Comparison of ENCODE assay signal across 11 cellular contexts in the genomic region with DNA sequence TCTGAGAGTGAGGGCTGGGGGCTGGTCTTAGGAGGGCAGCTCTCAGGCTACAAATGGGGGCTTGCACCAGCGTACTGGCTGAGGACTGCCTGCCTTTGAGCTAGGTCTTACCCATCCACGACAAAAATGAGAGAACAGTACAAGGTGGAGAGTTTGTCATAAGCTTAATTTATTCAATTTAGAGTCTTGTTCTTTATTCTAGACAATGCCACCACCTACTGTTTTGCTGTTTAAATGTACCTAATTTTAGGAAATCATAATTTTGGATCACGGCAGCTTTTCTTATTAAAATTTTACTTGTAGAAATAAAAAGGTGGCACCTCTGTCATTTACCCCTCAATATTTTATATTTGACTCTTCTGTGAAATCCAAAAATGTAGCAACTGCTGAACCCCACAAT.
DNase-seq lines count a peak whose midpoint lies in the region; ATAC-seq, FAIRE-seq and TF ChIP-seq lines count a peak whose summit lies in the region.
"Had no signal": no experiment of that assay in that cellular context is flagged by ENCODE, and none has a peak within 500 bp of the region (broad histone marks: within the 10 kb centered on the region; RNA-seq: fewer than 3 reads in every experiment).

No MANE protein-coding gene starts in this region.

- H4K20me1 ChIP-seq in OCI-LY7 (ENCODE audit: insufficient read depth, low read length): peaks cover 8% of the 10 kb centered on the region

- H3K4me2 ChIP-seq in OCI-LY7 (ENCODE audit: low read length): no peak overlapping the region

- H3K27ac ChIP-seq in OCI-LY7 (ENCODE audit: low read depth, low read length, poor library complexity, severe bottlenecking): no peak overlapping the region
- peak overlapping the region; percentile 80 to 89 (median 86) for H3K27ac ChIP-seq in esophagus squamous epithelium

- WGBS in esophagus squamous epithelium, 2 donors: 51 to 56% methylated on average over 3 of the region's 3 CpGs

- peaks cover 10% of the 10 kb centered on the region; the same call in 1 of the 2 replicates for H3K79me2 ChIP-seq in OCI-LY7 (ENCODE audit: insufficient read depth, low read depth, low read length)

- TF ChIP-seq CTCF in D721Med (IDR thresholded peaks at IDR 0.05; ENCODE audit: insufficient read depth, missing control alignments) (peak; percentile 10), OCI-LY7 (conservative IDR thresholded peaks at IDR 0.05; ENCODE audit: low read length) (peak; percentile 50; the same call in 1 of the 2 replicates), esophagus squamous epithelium (IDR thresholded peaks at IDR 0.05) (peak in 1 of 6 experiments; percentile 25)

- no peaks in the 10 kb centered on the region for H3K9me3 ChIP-seq in OCI-LY7 (ENCODE audit: low read length)
- no peaks in the 10 kb centered on the region for H3K9me3 ChIP-seq in esophagus squamous epithelium

- no TSS peak for BruUV-seq in OCI-LY7 (replicated peaks; lab: Mats Ljungman, UMichigan)

- CTCF ChIA-PET in OCI-LY7 (lab: Charles Lee; ENCODE audit: unreplicated experiment): no interaction called here
- CTCF ChIA-PET in activated naive CD4-positive, alpha-beta T cell treated with anti-CD3 and anti-CD28 coated beads, Interleukin-2, amount 10 ng/mL, durations not matched to agents 7 days and 5 days (lab: Charles Lee): interaction anchor here (0.5 to 2.6 kb wide), 9 partner anchors 10 to 886 kb away, joined by 3 to 17 read pairs (median 5); a partner anchor contains a TSS

- no peak overlapping the region for H3K27ac Mint-ChIP-seq in activated naive CD4-positive, alpha-beta T cell treated with anti-CD3 and anti-CD28 coated beads, Interleukin-2, amount 10 ng/mL, durations not matched to agents 7 days and 5 days
- H3K27ac Mint-ChIP-seq: activated CD8-positive, alpha-beta memory T cell treated with anti-CD3 and anti-CD28 coated beads, Interleukin-2, amount 10 ng/mL, durations not matched to agents 7 days and 5 days; endodermal cell had no signal

- H3K4me1 ChIP-seq in OCI-LY7 (ENCODE audit: insufficient read depth, low read length, poor library complexity, severe bottlenecking) (peaks cover 38% of the 10 kb centered on the region), esophagus squamous epithelium (peaks cover 54 to 98% (median 69%) of the 10 kb centered on the region in 3 donors)

- H3K4me3 ChIP-seq in OCI-LY7 (ENCODE audit: low read depth, low read length, poor library complexity, severe bottlenecking) (no peak overlapping the region), esophagus squamous epithelium (peak overlapping the region in 2 of 4 donors; percentile 0 to 5)

- H3K27me3 ChIP-seq in esophagus squamous epithelium: no peaks in the 10 kb centered on the region

- H3K36me3 Mint-ChIP-seq in activated naive CD4-positive, alpha-beta T cell treated with anti-CD3 and anti-CD28 coated beads, Interleukin-2, amount 10 ng/mL, durations not matched to agents 7 days and 5 days: no peaks in the 10 kb centered on the region
- H3K36me3 Mint-ChIP-seq: activated CD8-positive, alpha-beta memory T cell treated with anti-CD3 and anti-CD28 coated beads, Interleukin-2, amount 10 ng/mL, durations not matched to agents 7 days and 5 days had no signal

- POLR2A ChIA-PET in OCI-LY7 (lab: Charles Lee): interaction anchor here (0.6 to 1.1 kb wide), 2 partner anchors 15 to 22 kb away, joined by 3 read pairs; no protein-coding TSS in a partner anchor

- H3K36me3 ChIP-seq in OCI-LY7 (ENCODE audit: insufficient read depth, low read length) (no peaks in the 10 kb centered on the region), esophagus squamous epithelium (no peaks in the 10 kb centered on the region)

- H3K4me3 Mint-ChIP-seq in activated naive CD4-positive, alpha-beta T cell treated with anti-CD3 and anti-CD28 coated beads, Interleukin-2, amount 10 ng/mL, durations not matched to agents 7 days and 5 days: no peak overlapping the region
- H3K4me3 Mint-ChIP-seq: activated CD8-positive, alpha-beta memory T cell treated with anti-CD3 and anti-CD28 coated beads, Interleukin-2, amount 10 ng/mL, durations not matched to agents 7 days and 5 days; endodermal cell had no signal

- H3K4me1 Mint-ChIP-seq in activated naive CD4-positive, alpha-beta T cell treated with anti-CD3 and anti-CD28 coated beads, Interleukin-2, amount 10 ng/mL, durations not matched to agents 7 days and 5 days: peaks cover 32% of the 10 kb centered on the region

- no peak for FAIRE-seq in D721Med (lab: Jason Lieb, UNC)

- DNase-seq in D721Med (ENCODE audit: insufficient read length, low spot score) (no peak), OCI-LY7 (ENCODE audit: low spot score) (no peak), esophagus squamous epithelium (lab: John Stamatoyannopoulos, UW) (no peak), sciatic nerve (ENCODE audit: low spot score) (no peak), DMS153 (lab: John Stamatoyannopoulos, UW) (no peak)
- no peak for DNase-seq in activated CD4-positive, alpha-beta T cell treated with anti-CD3 and anti-CD28 coated beads for 4 hours
- no peak for DNase-seq in activated naive CD4-positive, alpha-beta T cell treated with anti-CD3 and anti-CD28 coated beads, Interleukin-2, amount 10 ng/mL, durations not matched to agents 7 days and 5 days
- DNase-seq: activated CD8-positive, alpha-beta memory T cell treated with anti-CD3 and anti-CD28 coated beads, Interleukin-2, amount 10 ng/mL, durations not matched to agents 7 days and 5 days; DMS 273 treated with DMSO at 0.1 percent for 48 hours; endodermal cell; NCI-H2107 had no signal

- intact Hi-C loops in OCI-LY7 (cut with micrococcal nuclease; ENCODE audit: unreplicated experiment): no loop called here
- intact Hi-C loops in esophagus squamous epithelium (cut with DNase I): no loop called here
- intact Hi-C loops in sciatic nerve (cut with DNase I): loop anchor here (10.0 kb wide), 1 partner anchor 87 kb away; a partner anchor contains a TSS

- no peaks in the 10 kb centered on the region for H3K9me2 ChIP-seq in OCI-LY7 (ENCODE audit: insufficient read depth, low read length)

- H3K27me3 Mint-ChIP-seq in activated naive CD4-positive, alpha-beta T cell treated with anti-CD3 and anti-CD28 coated beads, Interleukin-2, amount 10 ng/mL, durations not matched to agents 7 days and 5 days: no peaks in the 10 kb centered on the region
- H3K27me3 Mint-ChIP-seq: activated CD8-positive, alpha-beta memory T cell treated with anti-CD3 and anti-CD28 coated beads, Interleukin-2, amount 10 ng/mL, durations not matched to agents 7 days and 5 days had no signal

- H3K9me3 Mint-ChIP-seq in activated naive CD4-positive, alpha-beta T cell treated with anti-CD3 and anti-CD28 coated beads, Interleukin-2, amount 10 ng/mL, durations not matched to agents 7 days and 5 days: no peaks in the 10 kb centered on the region
- H3K9me3 Mint-ChIP-seq: endodermal cell had no signal

- no peak overlapping the region for H2AFZ ChIP-seq in OCI-LY7 (ENCODE audit: low read length)

- no peak for TF ChIP-seq POLR2A in esophagus squamous epithelium (IDR thresholded peaks at IDR 0.05)

- peak; percentile 44 for ATAC-seq in sciatic nerve
- ATAC-seq: activated CD8-positive, alpha-beta memory T cell treated with anti-CD3 and anti-CD28 coated beads, Interleukin-2, amount 10 ng/mL, durations not matched to agents 7 days and 5 days had no signal
